In the genomic region with DNA sequence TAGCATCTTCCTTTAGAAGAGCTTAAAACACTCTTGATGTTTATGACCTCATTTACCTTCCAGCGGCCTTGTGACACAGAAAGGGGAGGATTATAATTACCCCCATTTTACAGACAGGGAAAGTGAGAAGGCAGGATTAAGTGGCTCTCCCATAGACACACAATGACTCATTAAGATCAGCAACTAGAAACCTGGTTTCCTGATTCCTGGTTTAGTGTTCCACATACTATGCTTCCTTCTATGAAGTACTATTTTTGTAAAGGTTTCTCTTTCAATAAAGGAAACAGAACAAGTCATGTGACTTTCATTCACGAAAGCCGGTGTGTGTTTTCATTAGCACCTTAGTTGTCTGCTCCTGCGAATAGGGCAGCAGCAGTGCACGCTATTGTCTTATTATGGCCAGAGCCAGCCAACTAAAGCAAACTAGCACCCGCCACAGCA, we compare ENCODE assay signal across 8 cellular contexts. TPM values are rescaled to one million over a fixed set of nuclear protein-coding genes. Genes with fewer than 3 reads are reported as not detected.
DNase-seq lines count a peak whose midpoint lies in the region; ATAC-seq and TF ChIP-seq lines count a peak whose summit lies in the region.

No MANE protein-coding gene starts in this region.

- peak overlapping the region; percentile 81 for H3K4me3 Mint-ChIP-seq in activated naive CD8-positive, alpha-beta T cell treated with anti-CD3 and anti-CD28 coated beads, Interleukin-2, amount 10 ng/mL, durations not matched to agents 7 days and 5 days

- H3K4me1 ChIP-seq in right lobe of liver: peaks cover 0 to 45% (median 11%) of the 10 kb centered on the region in 4 donors

- POLR2A ChIA-PET in activated naive CD8-positive, alpha-beta T cell treated with anti-CD3 and anti-CD28 coated beads, Interleukin-2, amount 10 ng/mL, durations not matched to agents 7 days and 5 days (lab: Charles Lee): no interaction called here

- H3K27ac Mint-ChIP-seq in activated naive CD8-positive, alpha-beta T cell treated with anti-CD3 and anti-CD28 coated beads, Interleukin-2, amount 10 ng/mL, durations not matched to agents 7 days and 5 days: no peak overlapping the region

- H3K27me3 Mint-ChIP-seq in activated naive CD8-positive, alpha-beta T cell treated with anti-CD3 and anti-CD28 coated beads, Interleukin-2, amount 10 ng/mL, durations not matched to agents 7 days and 5 days: no peaks in the 10 kb centered on the region

- no peaks in the 10 kb centered on the region for H3K9me3 Mint-ChIP-seq in activated naive CD8-positive, alpha-beta T cell treated with anti-CD3 and anti-CD28 coated beads, Interleukin-2, amount 10 ng/mL, durations not matched to agents 7 days and 5 days

- peaks cover 34% of the 10 kb centered on the region for H3K4me1 Mint-ChIP-seq in activated naive CD8-positive, alpha-beta T cell treated with anti-CD3 and anti-CD28 coated beads, Interleukin-2, amount 10 ng/mL, durations not matched to agents 7 days and 5 days

- H3K36me3 ChIP-seq in right lobe of liver: peaks cover 0 to 16% (median 6%) of the 10 kb centered on the region in 4 donors

- H3K9me3 ChIP-seq in right lobe of liver: no peaks in the 10 kb centered on the region

- H3K4me3 ChIP-seq in right lobe of liver: peak overlapping the region in 1 of 3 donors; percentile 4

- H3K27me3 ChIP-seq in right lobe of liver: no peaks in the 10 kb centered on the region

- peak; percentile 64 for DNase-seq in COLO668 (lab: John Stamatoyannopoulos, UW; ENCODE audit: unreplicated experiment)
- peak; percentile 46 for DNase-seq in M059J (ENCODE audit: low read depth)
- no peak for DNase-seq in activated naive CD8-positive, alpha-beta T cell treated with anti-CD3 and anti-CD28 coated beads, Interleukin-2, amount 10 ng/mL, durations not matched to agents 7 days and 5 days
- no peak for DNase-seq in right lobe of liver
- no peak for DNase-seq in cerebellar nuclear complex (lab: John Stamatoyannopoulos, UW)
- DNase-seq in AG08395 (ENCODE audit: low spot score): no peak
- DNase-seq in DMS79 (lab: John Stamatoyannopoulos, UW): no peak
- no peak for DNase-seq in stimulated activated naive CD4-positive, alpha-beta T cell treated with Interleukin-2 at 50 U/mL for 16 hours (lab: John Stamatoyannopoulos, UW)

- intact Hi-C loops in right lobe of liver (cut with DNase I): no loop called here

- WGBS in right lobe of liver (ENCODE audit: insufficient coverage, low coverage, low lambda C conversion rate, missing lambda C conversion rate): 18% methylated on average over 5 of the region's 6 CpGs

- TF ChIP-seq CTCF in right lobe of liver (IDR thresholded peaks at IDR 0.05): no peak

- TF ChIP-seq POLR2A in right lobe of liver (IDR thresholded peaks at IDR 0.05): peak; percentile 39

- H3K36me3 Mint-ChIP-seq in activated naive CD8-positive, alpha-beta T cell treated with anti-CD3 and anti-CD28 coated beads, Interleukin-2, amount 10 ng/mL, durations not matched to agents 7 days and 5 days: peaks cover 1% of the 10 kb centered on the region

- ATAC-seq in activated naive CD8-positive, alpha-beta T cell treated with anti-CD3 and anti-CD28 coated beads, Interleukin-2, amount 10 ng/mL, durations not matched to agents 7 days and 5 days (ENCODE audit: low read depth): no peak
- ATAC-seq in right lobe of liver: peak; percentile 33 to 61 (median 42)

- H3K27ac ChIP-seq in right lobe of liver: peak overlapping the region in 2 of 3 donors; percentile 24 to 42

RNA-seq across cellular contexts. Expression of a gene that starts 8.3 kb away (rescaled TPM):
- 0.42 and 0.54 TPM in 2 replicates for total RNA-seq in M059J (2014; rRNA removed; shearing (Covaris generic))
- total RNA-seq in activated naive CD8-positive, alpha-beta T cell treated with anti-CD3 and anti-CD28 coated beads, Interleukin-2, amount 10 ng/mL, durations not matched to agents 7 days and 5 days: 1 to 10 TPM; 5.3 to 5.5 TPM
- total RNA-seq in right lobe of liver: 10 to 100 TPM in 4 of 6 experiments, 1 to 10 TPM in 2; 8.8 to 26.0 (median 17.5) TPM

Comparison
In these comparisons a context has a peak if more than half of its experiments do, and no peak if none do; other contexts are left out.
1. DNase-seq: peak in COLO668 (single experiment) and M059J (single experiment); none in activated naive CD8-positive, alpha-beta T cell treated with anti-CD3 and anti-CD28 coated beads, Interleukin-2, amount 10 ng/mL, durations not matched to agents 7 days and 5 days (single experiment), right lobe of liver (0 of 3), cerebellar nuclear complex (0 of 2), AG08395 (single experiment), DMS79 (single experiment) and stimulated activated naive CD4-positive, alpha-beta T cell treated with Interleukin-2 at 50 U/mL for 16 hours (single experiment).